Comparison of ENCODE assay signal across 14 cellular contexts in genomic region chr2:167862296-167862695, GRCh38.
DNase-seq lines count a peak whose midpoint lies in the region; ATAC-seq and TF ChIP-seq lines count a peak whose summit lies in the region.
"Had no signal": no experiment of that assay in that cellular context is flagged by ENCODE, and none has a peak within 500 bp of the region (broad histone marks: within the 10 kb centered on the region; RNA-seq: fewer than 3 reads in every experiment).

No MANE protein-coding gene starts in this region.

- peak overlapping the region; percentile 9 for H3K4me3 ChIP-seq in epithelial cell of proximal tubule (ENCODE audit: low read depth, low read length)

- ATAC-seq in GM18909 (IDR thresholded peaks at IDR 0.05; ENCODE audit: poor library complexity, unreplicated experiment): peak; percentile 19
- ATAC-seq in GM21576 (IDR thresholded peaks at IDR 0.05; ENCODE audit: unreplicated experiment): peak; percentile 5
- peak; percentile 16 for ATAC-seq in HG03175 (IDR thresholded peaks at IDR 0.05; ENCODE audit: unreplicated experiment)
- ATAC-seq: HCT116 had no signal

- DNase-seq in epithelial cell of proximal tubule (ENCODE audit: low read depth) (no peak), kidney tubule cell (ENCODE audit: low spot score) (no peak), ecto neural progenitor cell (ENCODE audit: low spot score) (no peak), SW480 (ENCODE audit: low spot score) (no peak), NCI-H187 treated with DMSO at 0.1 percent for 48 hours (lab: John Stamatoyannopoulos, UW) (no peak)
- DNase-seq: DMS79 treated with DMSO at 0.1 percent for 48 hours, naive B cell, NCI-H1105, NCI-H526 treated with DMSO at 0.1 percent for 48 hours, substantia nigra had no signal

- TF ChIP-seq CTCF in epithelial cell of proximal tubule (conservative IDR thresholded peaks at IDR 0.05; ENCODE audit: low read depth, low read length): no peak
